In genomic region chr15:59436774-59437472, GRCh38 we compare ENCODE assay signal across 8 cellular contexts. TPM values are rescaled to one million over a fixed set of nuclear protein-coding genes. Genes with fewer than 3 reads are reported as not detected.
DNase-seq lines count a peak whose midpoint lies in the region; ATAC-seq, FAIRE-seq and TF ChIP-seq lines count a peak whose summit lies in the region.

No MANE protein-coding gene starts in this region.

- peak; percentile 94 for FAIRE-seq in GM12891 (lab: Jason Lieb, UNC)
- FAIRE-seq in pancreas (lab: Jason Lieb, UNC), result no peak

- intact Hi-C loops in OCI-LY7 (cut with micrococcal nuclease; ENCODE audit: unreplicated experiment), result no loop called here
- intact Hi-C loops in esophagus squamous epithelium (cut with DNase I), result no loop called here
- intact Hi-C loops in pancreas (cut with DNase I), result no loop called here

- WGBS in esophagus squamous epithelium, 2 donors, result 6 to 10% methylated on average over 16 to 18 of the region's 20 CpGs
- 7 to 11% methylated on average over 20 of the region's 20 CpGs for WGBS in pancreas, 2 donors

- no peak overlapping the region for H2AFZ ChIP-seq in OCI-LY7 (ENCODE audit: low read length)

- no peak for TF ChIP-seq POLR2A in GM12891 (IDR thresholded peaks at IDR 0.05; ENCODE audit: low read depth, low read length)
- TF ChIP-seq POLR2A in esophagus squamous epithelium (IDR thresholded peaks at IDR 0.05), result no peak

- H4K20me1 ChIP-seq in OCI-LY7 (ENCODE audit: insufficient read depth, low read length), result no peaks in the 10 kb centered on the region

- ATAC-seq in pancreas (no peak), HG02981 (IDR thresholded peaks at IDR 0.05; ENCODE audit: unreplicated experiment) (no peak)

- peak overlapping the region; percentile 95 for H3K4me2 ChIP-seq in OCI-LY7 (ENCODE audit: low read length)

- 0 out of 2 replicates have a peak, but pooled peaks cover 4% of the 10 kb centered on the region for H3K79me2 ChIP-seq in OCI-LY7 (ENCODE audit: insufficient read depth, low read depth, low read length)

- CTCF ChIA-PET in OCI-LY7 (lab: Charles Lee; ENCODE audit: unreplicated experiment), result no interaction called here

- H3K4me1 ChIP-seq in OCI-LY7 (ENCODE audit: insufficient read depth, low read length, poor library complexity, severe bottlenecking) (peaks cover 35% of the 10 kb centered on the region), esophagus squamous epithelium (peaks cover 12 to 22% (median 13%) of the 10 kb centered on the region in 3 donors), pancreas (peaks cover 0 to 9% (median 0%) of the 10 kb centered on the region in 3 donors)

- H3K9me2 ChIP-seq in OCI-LY7 (ENCODE audit: insufficient read depth, low read length), result no peaks in the 10 kb centered on the region

- BruUV-seq in OCI-LY7 (replicated peaks; lab: Mats Ljungman, UMichigan), result no TSS peak

- peaks cover 5% of the 10 kb centered on the region for H3K36me3 ChIP-seq in OCI-LY7 (ENCODE audit: insufficient read depth, low read length)
- H3K36me3 ChIP-seq in esophagus squamous epithelium, result no peaks in the 10 kb centered on the region
- H3K36me3 ChIP-seq in pancreas, result no peaks in the 10 kb centered on the region

- no peak for TF ChIP-seq CTCF in OCI-LY7 (conservative IDR thresholded peaks at IDR 0.05; ENCODE audit: low read length)
- no peak for TF ChIP-seq CTCF in esophagus squamous epithelium (IDR thresholded peaks at IDR 0.05)
- no peak for TF ChIP-seq CTCF in retinal pigment epithelial cell (conservative IDR thresholded peaks at IDR 0.05; ENCODE audit: low read depth, low read length)
- no peak for TF ChIP-seq CTCF in pancreas (IDR thresholded peaks at IDR 0.05)

- no peak for DNase-seq in GM12891 (ENCODE audit: insufficient read length, low spot score)
- DNase-seq in OCI-LY7 (ENCODE audit: low spot score), result peak; percentile 14
- DNase-seq in esophagus squamous epithelium (lab: John Stamatoyannopoulos, UW), result no peak
- no peak for DNase-seq in retinal pigment epithelial cell (ENCODE audit: low read depth)
- no peak for DNase-seq in NCI-H2196 treated with DMSO at 0.1 percent for 48 hours (lab: John Stamatoyannopoulos, UW; ENCODE audit: unreplicated experiment)
- no peak for DNase-seq in pancreas
- DNase-seq in GOT3 (lab: John Stamatoyannopoulos, UW), result no peak

- peaks cover 0 to 43% (median 0%) of the 10 kb centered on the region in 4 donors for H3K27me3 ChIP-seq in esophagus squamous epithelium
- no peaks in the 10 kb centered on the region for H3K27me3 ChIP-seq in pancreas

- no peak overlapping the region for H3K27ac ChIP-seq in OCI-LY7 (ENCODE audit: low read depth, low read length, poor library complexity, severe bottlenecking)
- peak overlapping the region in 2 of 4 donors; percentile 4 to 29 for H3K27ac ChIP-seq in esophagus squamous epithelium
- H3K27ac ChIP-seq in pancreas, result no peak overlapping the region

- POLR2A ChIA-PET in OCI-LY7 (lab: Charles Lee), result no interaction called here

- H3K4me3 ChIP-seq in OCI-LY7 (ENCODE audit: low read depth, low read length, poor library complexity, severe bottlenecking) (peak overlapping the region; percentile 73), esophagus squamous epithelium (peak overlapping the region in 3 of 4 donors; percentile 47 to 71 (median 51)), retinal pigment epithelial cell (ENCODE audit: low read length) (peak overlapping the region; percentile 65), pancreas (peak overlapping the region in 1 of 4 donors; percentile 54)

- no peaks in the 10 kb centered on the region for H3K9me3 ChIP-seq in OCI-LY7 (ENCODE audit: low read length)
- H3K9me3 ChIP-seq in esophagus squamous epithelium, result no peaks in the 10 kb centered on the region
- no peaks in the 10 kb centered on the region for H3K9me3 ChIP-seq in pancreas

TF ChIP-seq in GM12891, 5 proteins besides CTCF, POLR2A, EP300 and RAD21:
- no peak for TF ChIP-seq PAX5 (IDR thresholded peaks at IDR 0.05; ENCODE audit: insufficient read depth, low read length, severe bottlenecking)
- TF ChIP-seq SPI1 (IDR thresholded peaks at IDR 0.05; ENCODE audit: low read depth, low read length), result no peak
- TF ChIP-seq POLR2AphosphoS5 (IDR thresholded peaks at IDR 0.05; ENCODE audit: low read depth, low read length), result no peak

RNA-seq across cellular contexts. Expression of gene FAM81A, which starts 1.1 kb away (rescaled TPM):
- polyA plus RNA-seq in GM12891 (2012; ENCODE audit: low read depth, missing spikeins), result 13.4 TPM
- 8.1 and 11.6 TPM in 2 replicates for total RNA-seq in OCI-LY7 (2014; rRNA removed; shearing (Covaris generic))
- total RNA-seq in OCI-LY7 (2022) (37.4 and 40.3 TPM in 2 replicates), esophagus squamous epithelium (1 to 10 TPM in 2 of 4 donors, not detected in 2; 1.6 to 2.8 TPM), pancreas (1 to 10 TPM in 1 of 6 donors, under 1 TPM in 5; 0.51 to 2.2 (median 0.68) TPM)
- under 1 TPM; 0.34 to 0.63 TPM for polyA plus RNA-seq in pancreas
